In genomic region chr2:50291535-50291934, GRCh38 we compare ENCODE assay signal across 29 cellular contexts.
"Had no signal": no experiment of that assay in that cellular context is flagged by ENCODE, and none has a peak within 500 bp of the region (broad histone marks: within the 10 kb centered on the region; RNA-seq: fewer than 3 reads in every experiment).

No MANE protein-coding gene starts in this region.

- H3K9ac ChIP-seq: neural progenitor cell, parathyroid adenoma had no signal

- H3K27me3 ChIP-seq: heart right ventricle, neural progenitor cell, neutrophil, right atrium auricular region, right lobe of liver, tibial nerve, uterus had no signal

- H3K79me2 ChIP-seq: parathyroid adenoma had no signal

- H3K4me3 ChIP-seq: heart right ventricle, left ventricle myocardium inferior, lung, mucosa of descending colon, neural progenitor cell, psoas muscle, right atrium auricular region, right lobe of liver, skin epidermis, tibial nerve, uterus had no signal

- DNase-seq: heart right ventricle; hippocampal formation; kidney; left colon; left ventricle myocardium inferior; mesendoderm; midbrain; mucosa of descending colon; naive thymus-derived CD4-positive, alpha-beta T cell; occipital lobe; psoas muscle; right lobe of liver; stimulated activated CD4-positive, alpha-beta T cell treated with anti-CD3 and anti-CD28 coated beads, Interleukin-1b, Interleukin-23, amount 100 ng/mL, for 48 hours; stimulated activated CD4-positive, alpha-beta T cell treated with anti-CD3 and anti-CD28 coated beads, Interleukin-2, amount 100 ng/mL, for 48 hours; stimulated activated CD4-positive, alpha-beta T cell treated with anti-CD3 and anti-CD28 coated beads, Interleukin-4, amount 100 ng/mL, for 4 hours; stimulated activated CD8-positive, alpha-beta memory T cell treated with anti-CD3 and anti-CD28 coated beads, Interleukin-4, amount 100 ng/mL, for 48 hours; stimulated activated naive CD4-positive, alpha-beta T cell treated with Interleukin-2 at 50 U/mL for 16 hours; stimulated activated naive CD8-positive, alpha-beta T cell treated with anti-CD3 and anti-CD28 coated beads, Interleukin-15, amount 100 ng/mL, for 72 hours; substantia nigra; uterus had no signal

- FAIRE-seq: kidney had no signal

- H2AFZ ChIP-seq: neural progenitor cell, parathyroid adenoma had no signal

- H3K36me3 ChIP-seq: heart right ventricle, left ventricle myocardium inferior, neural progenitor cell, neutrophil, right atrium auricular region, right lobe of liver, tibial nerve, uterus had no signal

- H3K4me1 ChIP-seq: heart right ventricle, left ventricle myocardium inferior, neural progenitor cell, parathyroid adenoma, psoas muscle, right atrium auricular region, right lobe of liver, uterus had no signal

- H3K4me2 ChIP-seq: neural progenitor cell had no signal

- H3K27ac ChIP-seq: heart right ventricle, left ventricle myocardium inferior, neural progenitor cell, neutrophil, parathyroid adenoma, psoas muscle, right atrium auricular region, right lobe of liver, skin epidermis, tibial nerve, uterus had no signal

- H3K9me3 ChIP-seq: heart right ventricle, left ventricle myocardium inferior, mucosa of descending colon, neutrophil, psoas muscle, right atrium auricular region, right lobe of liver, tibial nerve, uterus had no signal

- ATAC-seq: heart right ventricle; left colon; mucosa of descending colon; naive thymus-derived CD4-positive, alpha-beta T cell; natural killer cell treated with Interleukin-12 subunit alpha and Interleukin-12 subunit beta and Interleukin-15 and Interleukin-18, amount 100 ng/mL, for 72 hours; psoas muscle; right lobe of liver; stimulated activated memory B cell treated with anti-CD40 and anti-IgM and Interleukin-4, amounts not matched to agents 10 μg/mL and 1 μg/mL and 100 μg/mL, for 72 hours; stimulated activated naive CD8-positive, alpha-beta T cell treated with anti-CD3 and anti-CD28 coated beads, Interleukin-15, amount 100 ng/mL, for 72 hours had no signal
